Comparison of ENCODE assay signal across 8 cellular contexts in genomic region chr10:119313645-119314044, GRCh38.
DNase-seq lines count a peak whose midpoint lies in the region; ATAC-seq and TF ChIP-seq lines count a peak whose summit lies in the region.

No MANE protein-coding gene starts in this region.

- H3K27me3 Mint-ChIP-seq in CD8-positive, alpha-beta memory T cell, result peaks cover 0 to 6% of the 10 kb centered on the region in 2 donors
- no peaks in the 10 kb centered on the region for H3K27me3 Mint-ChIP-seq in activated T-cell treated with anti-CD3 and anti-CD28 coated beads, Interleukin-2, amount 50 U/mL, for 4 hours (ENCODE audit: low read depth)
- no peaks in the 10 kb centered on the region for H3K27me3 Mint-ChIP-seq in Caco-2 (ENCODE audit: insufficient read depth, unreplicated experiment)

- H3K9me3 Mint-ChIP-seq in CD8-positive, alpha-beta memory T cell, result peaks cover 0 to 2% (median 0%) of the 10 kb centered on the region in 5 donors
- no peaks in the 10 kb centered on the region for H3K9me3 Mint-ChIP-seq in activated T-cell treated with anti-CD3 and anti-CD28 coated beads, Interleukin-2, amount 50 U/mL, for 4 hours
- H3K9me3 Mint-ChIP-seq in Caco-2 (ENCODE audit: unreplicated experiment), result peaks cover 10% of the 10 kb centered on the region

- no TSS peak for BruUV-seq in Caco-2 (replicated peaks; lab: Mats Ljungman, UMichigan)

- H3K4me3 ChIP-seq in CD8-positive, alpha-beta memory T cell (ENCODE audit: low read length), result no peak overlapping the region
- H3K4me3 ChIP-seq in Caco-2 (ENCODE audit: low read depth, low read length), result no peak overlapping the region

- H3K36me3 Mint-ChIP-seq in CD8-positive, alpha-beta memory T cell, result peaks cover 0 to 1% (median 0%) of the 10 kb centered on the region in 3 donors
- peaks cover 3% of the 10 kb centered on the region for H3K36me3 Mint-ChIP-seq in activated T-cell treated with anti-CD3 and anti-CD28 coated beads, Interleukin-2, amount 50 U/mL, for 4 hours (ENCODE audit: insufficient read depth)
- peaks cover 5% of the 10 kb centered on the region for H3K36me3 Mint-ChIP-seq in Caco-2 (ENCODE audit: insufficient read depth, unreplicated experiment)

- peak; percentile 79 for ATAC-seq in GM19463 (IDR thresholded peaks at IDR 0.05; ENCODE audit: unreplicated experiment)
- peak; percentile 51 for ATAC-seq in HG03520 (IDR thresholded peaks at IDR 0.05; ENCODE audit: unreplicated experiment)
- ATAC-seq in activated T-cell treated with anti-CD3 and anti-CD28 coated beads, Interleukin-2, amount 50 U/mL, for 4 hours, result peak; percentile 26 to 34

- H3K27ac ChIP-seq in CD8-positive, alpha-beta memory T cell (ENCODE audit: low read depth, low read length), result no peak overlapping the region

- no peaks in the 10 kb centered on the region for H3K9me3 ChIP-seq in CD8-positive, alpha-beta memory T cell (ENCODE audit: low read length)
- no peaks in the 10 kb centered on the region for H3K9me3 ChIP-seq in Caco-2

- DNase-seq in CD8-positive, alpha-beta memory T cell, result peak; percentile 26 to 68 (median 44)
- peak; percentile 12 for DNase-seq in activated T-cell treated with anti-CD3 and anti-CD28 coated beads, Interleukin-2, amount 50 U/mL, for 4 hours
- peak; percentile 24 for DNase-seq in stimulated activated CD8-positive, alpha-beta memory T cell treated with anti-CD3 and anti-CD28 coated beads, Interleukin-15, amount 100 ng/mL, for 24 hours (ENCODE audit: low read depth)
- no peak for DNase-seq in Caco-2
- DNase-seq in T1000 (lab: John Stamatoyannopoulos, UW), result no peak
- DNase-seq in NCI-H446 treated with DMSO at 0.1 percent for 48 hours (lab: John Stamatoyannopoulos, UW), result no peak

- H3K4me3 Mint-ChIP-seq in CD8-positive, alpha-beta memory T cell, result peak overlapping the region in 6 of 7 donors; percentile 13 to 60 (median 32)
- H3K4me3 Mint-ChIP-seq in activated T-cell treated with anti-CD3 and anti-CD28 coated beads, Interleukin-2, amount 50 U/mL, for 4 hours, result no peak overlapping the region
- no peak overlapping the region for H3K4me3 Mint-ChIP-seq in Caco-2 (ENCODE audit: unreplicated experiment)

- H3K27ac Mint-ChIP-seq in CD8-positive, alpha-beta memory T cell, result peak overlapping the region in 6 of 8 donors; percentile 23 to 90 (median 54)
- H3K27ac Mint-ChIP-seq in Caco-2 (ENCODE audit: unreplicated experiment), result no peak overlapping the region

- H3K4me1 ChIP-seq in CD8-positive, alpha-beta memory T cell (ENCODE audit: insufficient read depth, low read length), result peaks cover 37% of the 10 kb centered on the region
- peaks cover 43% of the 10 kb centered on the region for H3K4me1 ChIP-seq in Caco-2

- CTCF ChIA-PET in CD8-positive, alpha-beta memory T cell (lab: Charles Lee), result interaction anchor here (0.8 kb wide), 1 partner anchor 558 kb away, joined by 3 read pairs; no protein-coding TSS in a partner anchor
- CTCF ChIA-PET in Caco-2 (lab: Charles Lee), result no interaction called here

- peaks cover 31 to 70% (median 45%) of the 10 kb centered on the region in 3 donors for H3K4me1 Mint-ChIP-seq in CD8-positive, alpha-beta memory T cell
- peaks cover 69% of the 10 kb centered on the region for H3K4me1 Mint-ChIP-seq in activated T-cell treated with anti-CD3 and anti-CD28 coated beads, Interleukin-2, amount 50 U/mL, for 4 hours (ENCODE audit: low read depth)
- H3K4me1 Mint-ChIP-seq in Caco-2 (ENCODE audit: low read depth, unreplicated experiment), result peaks cover 36% of the 10 kb centered on the region

- TF ChIP-seq CTCF in Caco-2 (IDR thresholded peaks at IDR 0.05; ENCODE audit: insufficient read depth in 1 of 2, low read depth in 1 of 2, low read length in 1 of 2, severe bottlenecking in 1 of 2, unreplicated experiment in 1 of 2), result no peak

- H3K36me3 ChIP-seq in CD8-positive, alpha-beta memory T cell (ENCODE audit: insufficient read depth, low read length), result no peaks in the 10 kb centered on the region
- H3K36me3 ChIP-seq in Caco-2 (ENCODE audit: control insufficient read depth, insufficient read depth, low read length), result no peaks in the 10 kb centered on the region; the same call in 1 of the 2 replicates

- POLR2A ChIA-PET in CD8-positive, alpha-beta memory T cell (lab: Charles Lee), result no interaction called here
- POLR2A ChIA-PET in Caco-2 (lab: Charles Lee), result no interaction called here

- intact Hi-C loops in Caco-2 (cut with micrococcal nuclease; ENCODE audit: unreplicated experiment), result loop anchor here (10.0 kb wide), 1 partner anchor 101 kb away; no protein-coding TSS in a partner anchor

- no peaks in the 10 kb centered on the region for H3K27me3 ChIP-seq in CD8-positive, alpha-beta memory T cell (ENCODE audit: insufficient read depth, low read length, poor library complexity, severe bottlenecking)
- H3K27me3 ChIP-seq in Caco-2 (replicated peaks; ENCODE audit: control insufficient read depth, insufficient read depth, low read length), result no peaks in the 10 kb centered on the region

Comparison
In these comparisons a context has a peak if more than half of its experiments do, and no peak if none do; other contexts are left out.
1. DNase-seq: peak in CD8-positive, alpha-beta memory T cell (5 of 5), activated T-cell treated with anti-CD3 and anti-CD28 coated beads, Interleukin-2, amount 50 U/mL, for 4 hours (single experiment) and stimulated activated CD8-positive, alpha-beta memory T cell treated with anti-CD3 and anti-CD28 coated beads, Interleukin-15, amount 100 ng/mL, for 24 hours (single experiment); none in Caco-2 (0 of 2), T1000 (single experiment) and NCI-H446 treated with DMSO at 0.1 percent for 48 hours (single experiment).
2. H3K4me3 Mint-ChIP-seq: peak in CD8-positive, alpha-beta memory T cell (6 of 7); none in activated T-cell treated with anti-CD3 and anti-CD28 coated beads, Interleukin-2, amount 50 U/mL, for 4 hours (single experiment) and Caco-2 (single experiment).
3. Peak in every context shown above with its lines, with median percentiles within 50 percentile points of each other: ATAC-seq.